ENCODE assay signal across 14 cellular contexts in the genomic region with DNA sequence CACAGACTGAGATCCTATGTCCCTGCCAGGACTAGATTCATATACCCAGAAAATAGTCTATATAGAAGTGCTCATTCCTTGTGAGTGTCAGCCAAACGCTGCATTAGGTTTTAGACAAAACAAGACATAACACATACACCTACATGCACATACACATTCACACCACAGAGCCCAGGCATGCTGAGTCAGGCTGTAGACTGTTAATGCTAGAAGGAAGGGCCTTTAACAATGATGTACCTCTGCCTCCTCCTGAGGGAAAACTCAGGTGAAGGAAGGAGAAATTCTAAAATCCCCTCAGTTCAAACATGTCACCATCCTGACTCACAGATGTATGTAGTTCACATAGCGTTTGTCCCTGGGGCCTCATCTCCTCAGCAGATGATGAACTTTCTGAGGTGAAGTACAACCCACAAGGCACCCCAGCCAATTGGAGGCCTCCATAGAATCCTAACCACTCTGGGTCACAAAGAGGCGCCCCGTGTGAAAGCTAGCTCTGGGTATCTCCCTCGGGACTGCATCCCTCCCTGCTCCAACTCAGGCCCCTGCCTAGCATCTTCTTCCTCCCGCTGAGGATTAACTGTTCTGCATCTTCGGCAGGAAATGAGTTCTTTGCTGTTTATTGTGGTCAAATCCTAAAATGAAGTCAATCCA. TPM values are rescaled to one million over a fixed set of nuclear protein-coding genes. Genes with fewer than 3 reads are reported as not detected.
DNase-seq lines count a peak whose midpoint lies in the region; ATAC-seq and TF ChIP-seq lines count a peak whose summit lies in the region.
"Had no signal": no experiment of that assay in that cellular context is flagged by ENCODE, and none has a peak within 500 bp of the region (broad histone marks: within the 10 kb centered on the region; RNA-seq: fewer than 3 reads in every experiment).

No MANE protein-coding gene starts in this region.

- no peak overlapping the region for H3K4me3 ChIP-seq in BLaER1 treated with 17β-estradiol and CSF1 and Interleukin-3, amounts not matched to agents 10 nM and 100 nM
- H3K4me3 ChIP-seq in Karpas-422 (ENCODE audit: low read length) (no peak overlapping the region), epithelial cell of esophagus (ENCODE audit: low read length) (no peak overlapping the region)
- H3K4me3 ChIP-seq: HAP-1 had no signal

- peaks cover 1 to 22% (median 16%) of the 10 kb centered on the region in 10 experiments for H3K4me1 ChIP-seq in BLaER1 treated with 17β-estradiol and CSF1 and Interleukin-3, amounts not matched to agents 10 nM and 100 nM
- H3K4me1 ChIP-seq in Karpas-422 (ENCODE audit: low read length), result peaks cover 36% of the 10 kb centered on the region
- H3K4me1 ChIP-seq: HAP-1 had no signal

- 0 out of 2 replicates have a peak overlapping the region, but pooled peaks have one; percentile 11 for H2AFZ ChIP-seq in Karpas-422 (ENCODE audit: low read length)

- no peak overlapping the region for H3K27ac ChIP-seq in BLaER1 treated with 17β-estradiol and CSF1 and Interleukin-3, amounts not matched to agents 10 nM and 100 nM
- H3K27ac ChIP-seq in Karpas-422 (ENCODE audit: low read length), result no peak overlapping the region

- DNase-seq in Karpas-422, result no peak
- DNase-seq in epithelial cell of esophagus (ENCODE audit: low read depth), result peak; percentile 89
- peak; percentile 18 for DNase-seq in glutamatergic neuron
- DNase-seq in NCI-H524 (lab: John Stamatoyannopoulos, UW), result no peak
- DNase-seq in RKO (ENCODE audit: low spot score), result no peak
- DNase-seq: Calu3; CD4-positive, CD25-positive, alpha-beta regulatory T cell; DMS 273 treated with DMSO at 0.1 percent for 48 hours; EL; IMR-90; KBM-7 had no signal

- H3K9ac ChIP-seq in BLaER1 treated with 17β-estradiol and CSF1 and Interleukin-3, amounts not matched to agents 10 nM and 100 nM, result no peak overlapping the region
- H3K9ac ChIP-seq in Karpas-422 (ENCODE audit: low read length), result no peak overlapping the region

- no peak for ATAC-seq in GM21526 (IDR thresholded peaks at IDR 0.05; ENCODE audit: low FRiP score, unreplicated experiment)

- H3K27me3 ChIP-seq in BLaER1 treated with 17β-estradiol and CSF1 and Interleukin-3, amounts not matched to agents 10 nM and 100 nM, result no peaks in the 10 kb centered on the region
- H3K27me3 ChIP-seq in Karpas-422 (ENCODE audit: low read length), result no peaks in the 10 kb centered on the region

- H3K36me3 Mint-ChIP-seq in glutamatergic neuron (ENCODE audit: unreplicated experiment), result peaks cover 4% of the 10 kb centered on the region
- H3K36me3 Mint-ChIP-seq: CD4-positive, CD25-positive, alpha-beta regulatory T cell had no signal

- no peaks in the 10 kb centered on the region for H3K27me3 Mint-ChIP-seq in glutamatergic neuron (ENCODE audit: unreplicated experiment)

- H3K9me3 ChIP-seq in BLaER1 treated with 17β-estradiol and CSF1 and Interleukin-3, amounts not matched to agents 10 nM and 100 nM (replicated peaks in 1 of 11), result 0 out of 22 replicates have a peak, but pooled peaks cover 0 to 6% (median 0%) of the 10 kb centered on the region in 11 experiments
- H3K9me3 ChIP-seq in Karpas-422 (ENCODE audit: low read length), result no peaks in the 10 kb centered on the region
- H3K9me3 ChIP-seq: HAP-1 had no signal

- H3K9me2 ChIP-seq in Karpas-422 (replicated peaks; ENCODE audit: insufficient read depth, low read length), result no peaks in the 10 kb centered on the region

- H3K79me2 ChIP-seq in Karpas-422 (ENCODE audit: low read length), result no peaks in the 10 kb centered on the region

- H3K4me2 ChIP-seq in BLaER1 treated with 17β-estradiol and CSF1 and Interleukin-3, amounts not matched to agents 10 nM and 100 nM, result peak overlapping the region in 9 of 11 experiments; percentile 19 to 70 (median 54); a peak in 17 of 22 replicates
- H3K4me2 ChIP-seq in Karpas-422 (ENCODE audit: low read depth, low read length, poor library complexity, severe bottlenecking), result peak overlapping the region; percentile 44

- no peak overlapping the region for H3K4me3 Mint-ChIP-seq in glutamatergic neuron (ENCODE audit: unreplicated experiment)
- H3K4me3 Mint-ChIP-seq: CD4-positive, CD25-positive, alpha-beta regulatory T cell had no signal

- peaks cover 1% of the 10 kb centered on the region for H3K9me3 Mint-ChIP-seq in glutamatergic neuron (ENCODE audit: unreplicated experiment)

- H4K20me1 ChIP-seq in BLaER1 treated with 17β-estradiol and CSF1 and Interleukin-3, amounts not matched to agents 10 nM and 100 nM, result no peaks in the 10 kb centered on the region
- H4K20me1 ChIP-seq in Karpas-422 (ENCODE audit: insufficient read depth, low read depth, low read length), result no peaks in the 10 kb centered on the region

- H3K36me3 ChIP-seq in BLaER1 treated with 17β-estradiol and CSF1 and Interleukin-3, amounts not matched to agents 10 nM and 100 nM, result no peaks in the 10 kb centered on the region
- no peaks in the 10 kb centered on the region for H3K36me3 ChIP-seq in Karpas-422 (ENCODE audit: insufficient read depth, low read length)
- H3K36me3 ChIP-seq: HAP-1 had no signal

- H3K27ac Mint-ChIP-seq in glutamatergic neuron (ENCODE audit: unreplicated experiment), result no peak overlapping the region
- H3K27ac Mint-ChIP-seq: CD4-positive, CD25-positive, alpha-beta regulatory T cell had no signal

- peaks cover 25% of the 10 kb centered on the region for H3K4me1 Mint-ChIP-seq in glutamatergic neuron (ENCODE audit: low read depth, unreplicated experiment)
- H3K4me1 Mint-ChIP-seq: CD4-positive, CD25-positive, alpha-beta regulatory T cell had no signal

- peak; percentile 22 for TF ChIP-seq CTCF in epithelial cell of esophagus (IDR thresholded peaks at IDR 0.05; ENCODE audit: insufficient read depth, low read depth, low read length, missing control alignments)
- no peak for TF ChIP-seq CTCF in glutamatergic neuron (IDR thresholded peaks at IDR 0.05; ENCODE audit: partially characterized antibody, unreplicated experiment)

RNA-seq across cellular contexts. Expression of gene FSTL4, which starts 40.7 kb away (rescaled TPM):
- total RNA-seq in Karpas-422 (2014; rRNA removed; shearing (Covaris generic); ENCODE audit: low replicate concordance), result not detected in 2 replicates
- 29.0 TPM for total RNA-seq in glutamatergic neuron (ENCODE audit: unreplicated experiment)
- total RNA-seq: Calu3 had no signal

Comparison
In these comparisons a context has a peak if more than half of its experiments do, and no peak if none do; other contexts are left out.
1. DNase-seq: peak in epithelial cell of esophagus (single experiment) and glutamatergic neuron (single experiment); none in Karpas-422 (single experiment), NCI-H524 (0 of 2) and RKO (single experiment).
2. RNA of gene FSTL4, which starts 40.7 kb away (total RNA-seq): 29.0 TPM in glutamatergic neuron (single experiment); not detected in Karpas-422; every median in the first group is over 10 times any median in the second.